In the genomic region with DNA sequence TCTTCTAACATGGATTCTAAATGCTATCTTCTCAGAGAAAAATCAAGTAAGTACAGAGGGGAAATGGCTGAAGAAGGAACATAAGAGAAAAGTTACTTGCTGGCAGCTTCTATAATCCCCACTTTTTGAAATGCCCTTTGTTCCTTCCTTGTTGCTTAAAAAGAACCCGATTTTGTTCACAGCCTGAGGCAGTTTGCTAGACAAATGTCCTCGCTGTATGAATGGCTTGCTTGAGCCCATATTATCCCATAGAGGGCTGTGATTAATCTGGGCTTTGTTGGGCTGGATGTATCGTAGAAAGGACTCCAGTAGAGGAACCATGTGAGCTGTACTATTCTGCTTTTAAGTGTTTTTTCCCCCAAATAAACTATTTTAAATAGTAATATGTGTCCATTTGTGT, we compare ENCODE assay signal across 26 cellular contexts.
"Had no signal": no experiment of that assay in that cellular context is flagged by ENCODE, and none has a peak within 500 bp of the region (broad histone marks: within the 10 kb centered on the region; RNA-seq: fewer than 3 reads in every experiment).

No MANE protein-coding gene starts in this region.

- H3K36me3 Mint-ChIP-seq: immature natural killer cell; mesothelial cell of epicardium; naive B cell; natural killer cell treated with Interleukin-12 subunit alpha and Interleukin-12 subunit beta and Interleukin-15 and Interleukin-18, amount 100 ng/mL, for 72 hours; stimulated activated memory B cell treated with anti-CD40 and anti-IgM and Interleukin-4, amounts not matched to agents 10 μg/mL and 1 μg/mL and 100 μg/mL, for 72 hours; type B pancreatic cell had no signal

- H3K4me1 ChIP-seq: esophagus muscularis mucosa, foreskin keratinocyte, lower lobe of right lung, psoas muscle, sigmoid colon, testis, tibial artery had no signal

- H3K4me1 Mint-ChIP-seq: immature natural killer cell; mesothelial cell of epicardium; naive B cell; stimulated activated memory B cell treated with anti-CD40 and anti-IgM and Interleukin-4, amounts not matched to agents 10 μg/mL and 1 μg/mL and 100 μg/mL, for 72 hours had no signal

- H3K27me3 ChIP-seq: esophagus muscularis mucosa, foreskin keratinocyte, ovary, sigmoid colon, testis, tibial artery had no signal

- H3K4me3 ChIP-seq: dorsolateral prefrontal cortex, esophagus muscularis mucosa, lower lobe of right lung, mucosa of descending colon, ovary, psoas muscle, sigmoid colon, testis, tibial artery had no signal

- H3K36me3 ChIP-seq: esophagus muscularis mucosa, lower lobe of right lung, ovary, sigmoid colon, tibial artery had no signal

- H3K9me3 Mint-ChIP-seq: immature natural killer cell; mesothelial cell of epicardium; natural killer cell treated with Interleukin-12 subunit alpha and Interleukin-12 subunit beta and Interleukin-15 and Interleukin-18, amount 100 ng/mL, for 72 hours; stimulated activated memory B cell treated with anti-CD40 and anti-IgM and Interleukin-4, amounts not matched to agents 10 μg/mL and 1 μg/mL and 100 μg/mL, for 72 hours; type B pancreatic cell had no signal

- DNase-seq: dorsolateral prefrontal cortex; effector CD8-positive, alpha-beta T cell; foreskin keratinocyte; hypothalamus; immature natural killer cell; left ventricle myocardium superior; lower lobe of right lung; mucosa of descending colon; naive B cell; occipital lobe; ovary; posterior cingulate gyrus; psoas muscle; right cardiac atrium; sigmoid colon; stimulated activated CD4-positive, alpha-beta T cell treated with anti-CD3 and anti-CD28 coated beads, Interleukin-2, amount 100 ng/mL, for 24 hours; stimulated activated CD4-positive, alpha-beta T cell treated with anti-CD3 and anti-CD28 coated beads, Interleukin-4, amount 100 ng/mL, for 4 hours; stimulated activated naive CD8-positive, alpha-beta T cell treated with anti-CD3 and anti-CD28 coated beads, Interleukin-15, Interleukin-2, amounts not matched to agents 100 U/mL and 50 U/mL, for 24 hours; substantia nigra; testis; tibial artery had no signal

- H3K9me3 ChIP-seq: esophagus muscularis mucosa, lower lobe of right lung, mucosa of descending colon, ovary, psoas muscle, sigmoid colon, testis, tibial artery had no signal

- H3K4me3 Mint-ChIP-seq: immature natural killer cell; mesothelial cell of epicardium; naive B cell; natural killer cell treated with Interleukin-12 subunit alpha and Interleukin-12 subunit beta and Interleukin-15 and Interleukin-18, amount 100 ng/mL, for 72 hours; stimulated activated memory B cell treated with anti-CD40 and anti-IgM and Interleukin-4, amounts not matched to agents 10 μg/mL and 1 μg/mL and 100 μg/mL, for 72 hours; type B pancreatic cell had no signal

- H3K27me3 Mint-ChIP-seq: naive B cell; stimulated activated memory B cell treated with anti-CD40 and anti-IgM and Interleukin-4, amounts not matched to agents 10 μg/mL and 1 μg/mL and 100 μg/mL, for 72 hours had no signal

- H3K27ac ChIP-seq: dorsolateral prefrontal cortex, esophagus muscularis mucosa, foreskin keratinocyte, lower lobe of right lung, ovary, psoas muscle, sigmoid colon, testis, tibial artery had no signal

- H3K27ac Mint-ChIP-seq: immature natural killer cell; mesothelial cell of epicardium; natural killer cell treated with Interleukin-12 subunit alpha and Interleukin-12 subunit beta and Interleukin-15 and Interleukin-18, amount 100 ng/mL, for 72 hours; stimulated activated memory B cell treated with anti-CD40 and anti-IgM and Interleukin-4, amounts not matched to agents 10 μg/mL and 1 μg/mL and 100 μg/mL, for 72 hours; type B pancreatic cell had no signal
